ENCODE assay signal across 2 cellular contexts in genomic region chr15:78618490-78618934, GRCh38.
TF ChIP-seq lines count a peak whose summit lies in the region.

No MANE protein-coding gene starts in this region.

TF ChIP-seq in HCT116, 20 proteins besides CTCF, POLR2A, EP300 and RAD21:
- TF ChIP-seq JUND (IDR thresholded peaks at IDR 0.05) (no peak), FOSL1 (IDR thresholded peaks at IDR 0.05; ENCODE audit: low read depth) (no peak), TCF7L2 (IDR thresholded peaks at IDR 0.05; ENCODE audit: borderline replicate concordance, extremely low read depth, insufficient read depth, insufficient read length) (no peak), MAX (IDR thresholded peaks at IDR 0.05) (no peak), EZH2 (IDR thresholded peaks at IDR 0.05) (no peak), ELF1 (IDR thresholded peaks at IDR 0.05; ENCODE audit: borderline replicate concordance, low read depth) (no peak), SP1 (IDR thresholded peaks at IDR 0.05; ENCODE audit: low read depth) (no peak), REST (IDR thresholded peaks at IDR 0.05; ENCODE audit: low read depth) (no peak), YY1 (IDR thresholded peaks at IDR 0.05; ENCODE audit: extremely low read depth, insufficient replicate concordance, low read depth, low read length) (no peak), CEBPB (IDR thresholded peaks at IDR 0.05; ENCODE audit: low read depth) (no peak), ZFX (IDR thresholded peaks at IDR 0.05) (no peak)

TF ChIP-seq in HepG2, 621 proteins besides CTCF, POLR2A, EP300 and RAD21:
- no peak for TF ChIP-seq ZNF564 (CRISPR knock-in tag; IDR thresholded peaks at IDR 0.05)
- no peak for TF ChIP-seq UBTF (CRISPR knock-in tag; IDR thresholded peaks at IDR 0.05)
- TF ChIP-seq GATAD2A (CRISPR knock-in tag; IDR thresholded peaks at IDR 0.05), result 0 out of 2 replicates have a peak, but pooled peaks have one; percentile 16
- TF ChIP-seq ZNF24 (IDR thresholded peaks at IDR 0.05), result no peak
- peak; percentile 87 for TF ChIP-seq SMC3 (IDR thresholded peaks at IDR 0.05; ENCODE audit: low read length)
- no peak for TF ChIP-seq E2F2 (CRISPR knock-in tag; IDR thresholded peaks at IDR 0.05; ENCODE audit: borderline replicate concordance)
- no peak for TF ChIP-seq HNRNPUL1 (IDR thresholded peaks at IDR 0.05; ENCODE audit: low read depth, low read length)
- TF ChIP-seq ZBTB1 (CRISPR knock-in tag; IDR thresholded peaks at IDR 0.05; ENCODE audit: borderline replicate concordance), result no peak
- no peak for TF ChIP-seq HDAC1 (CRISPR knock-in tag; IDR thresholded peaks at IDR 0.05)
- TF ChIP-seq ZFY (CRISPR knock-in tag; IDR thresholded peaks at IDR 0.05), result no peak
- no peak for TF ChIP-seq ZNF547 (CRISPR knock-in tag; IDR thresholded peaks at IDR 0.05)
- no peak for TF ChIP-seq FOXA1 (IDR thresholded peaks at IDR 0.05)
- TF ChIP-seq FOXA1 (CRISPR knock-in tag; IDR thresholded peaks at IDR 0.05), result no peak
- no peak for TF ChIP-seq ZNF772 (CRISPR knock-in tag; IDR thresholded peaks at IDR 0.05)
- no peak for TF ChIP-seq MED13 (CRISPR knock-in tag; IDR thresholded peaks at IDR 0.05)
- TF ChIP-seq ZNF501 (CRISPR knock-in tag; IDR thresholded peaks at IDR 0.05), result peak; percentile 45; the same call in 1 of the 2 replicates
- no peak for TF ChIP-seq ZNF605 (CRISPR knock-in tag; IDR thresholded peaks at IDR 0.05)
- TF ChIP-seq DMTF1 (CRISPR knock-in tag; IDR thresholded peaks at IDR 0.05), result no peak
- TF ChIP-seq STAG1 (CRISPR knock-in tag; IDR thresholded peaks at IDR 0.05), result peak; percentile 79
- no peak for TF ChIP-seq NKX3-1 (CRISPR knock-in tag; IDR thresholded peaks at IDR 0.05)
- TF ChIP-seq ZBTB7A (CRISPR knock-in tag; IDR thresholded peaks at IDR 0.05), result no peak
- no peak for TF ChIP-seq ZNF296 (CRISPR knock-in tag; conservative IDR thresholded peaks at IDR 0.05)
- TF ChIP-seq ZFAT (CRISPR knock-in tag; conservative IDR thresholded peaks at IDR 0.05), result no peak
- TF ChIP-seq FOSL2 (CRISPR knock-in tag; IDR thresholded peaks at IDR 0.05), result no peak
- no peak for TF ChIP-seq THAP9 (CRISPR knock-in tag; IDR thresholded peaks at IDR 0.05; ENCODE audit: borderline replicate concordance)
- TF ChIP-seq ZNF639 (CRISPR knock-in tag; conservative IDR thresholded peaks at IDR 0.05), result 0 out of 2 replicates have a peak, but pooled peaks have one; percentile 29
- TF ChIP-seq PATZ1 (CRISPR knock-in tag; IDR thresholded peaks at IDR 0.05), result no peak
- no peak for TF ChIP-seq ZNF138 (CRISPR knock-in tag; IDR thresholded peaks at IDR 0.05; ENCODE audit: low read depth)
- TF ChIP-seq HNF1B (CRISPR knock-in tag; IDR thresholded peaks at IDR 0.05), result no peak
- no peak for TF ChIP-seq ZNF256 (CRISPR knock-in tag; conservative IDR thresholded peaks at IDR 0.05)
- TF ChIP-seq RBM22 (optimal IDR thresholded peaks at IDR 0.05; ENCODE audit: low read length), result no peak
TF ChIP-seq in HepG2: peak in this region for 5.
